1 cellular context compared by ENCODE assay signal in genomic region chr1:153990468-153991150, GRCh38.
TF ChIP-seq lines count a peak whose summit lies in the region.

RPS27 (plus strand) TSS chr1:153990762; CDS start chr1:153990797, 35 bp downstream.

TF ChIP-seq in A549, 52 proteins besides CTCF, POLR2A, EP300 and RAD21 (continued from another document):
- TF ChIP-seq CBX2 (IDR thresholded peaks at IDR 0.05; ENCODE audit: borderline replicate concordance, low read depth) (no peak), HOXA7 (CRISPR knock-in tag; IDR thresholded peaks at IDR 0.05) (0 out of 2 replicates have a peak, but pooled peaks have one; percentile 14), RNF2 (IDR thresholded peaks at IDR 0.05; ENCODE audit: borderline replicate concordance, low read depth) (no peak), FOXS1 (CRISPR knock-in tag; IDR thresholded peaks at IDR 0.05) (no peak), PHF8 (IDR thresholded peaks at IDR 0.05; ENCODE audit: borderline replicate concordance, low read depth) (peak; percentile 99), ZFP36 (IDR thresholded peaks at IDR 0.05; ENCODE audit: borderline replicate concordance, partially characterized antibody) (no peak), BCL3 (IDR thresholded peaks at IDR 0.05) (peak; percentile 99), MAZ (IDR thresholded peaks at IDR 0.05; ENCODE audit: borderline replicate concordance, low read depth, low read length) (no peak), ESRRA (IDR thresholded peaks at IDR 0.05; ENCODE audit: borderline replicate concordance, low read length) (no peak), POLR2AphosphoS2 (conservative IDR thresholded peaks at IDR 0.05; ENCODE audit: low read length) (no peak; the same call in 1 of the 2 replicates), ZNF302 (CRISPR knock-in tag; IDR thresholded peaks at IDR 0.05) (no peak), RCOR1 (IDR thresholded peaks at IDR 0.05; ENCODE audit: low read depth, low read length) (no peak), NPAS2 (CRISPR knock-in tag; IDR thresholded peaks at IDR 0.05; ENCODE audit: borderline replicate concordance) (no peak), KDM5A (IDR thresholded peaks at IDR 0.05) (0 out of 2 replicates have a peak, but pooled peaks have one; percentile 33), MYC (IDR thresholded peaks at IDR 0.05; ENCODE audit: borderline replicate concordance, low read length) (peak; percentile 57), HOXB5 (CRISPR knock-in tag; IDR thresholded peaks at IDR 0.05) (0 out of 2 replicates have a peak, but pooled peaks have one; percentile 46), CBX8 (IDR thresholded peaks at IDR 0.05) (no peak), CHD4 (IDR thresholded peaks at IDR 0.05; ENCODE audit: borderline replicate concordance) (no peak), SREBF2 (IDR thresholded peaks at IDR 0.05) (no peak), JUNB (IDR thresholded peaks at IDR 0.05) (no peak), KDM1A (IDR thresholded peaks at IDR 0.05; ENCODE audit: low read depth) (no peak), MAFK (IDR thresholded peaks at IDR 0.05; ENCODE audit: partially characterized antibody) (no peak), RFX5 (IDR thresholded peaks at IDR 0.05) (no peak), FOSL2 (IDR thresholded peaks at IDR 0.05) (no peak), FOSL2 (CRISPR knock-in tag; IDR thresholded peaks at IDR 0.05) (peak; percentile 69), ZC3H11A (IDR thresholded peaks at IDR 0.05) (no peak), TFCP2L1 (CRISPR knock-in tag; IDR thresholded peaks at IDR 0.05) (0 out of 2 replicates have a peak, but pooled peaks have one; percentile 57), ELK1 (IDR thresholded peaks at IDR 0.05; ENCODE audit: low read depth, low read length) (no peak), RARB (CRISPR knock-in tag; IDR thresholded peaks at IDR 0.05) (no peak), JUN (IDR thresholded peaks at IDR 0.05) (peak; percentile 98 to 99), HEYL (CRISPR knock-in tag; IDR thresholded peaks at IDR 0.05) (no peak), SMC3 (IDR thresholded peaks at IDR 0.05) (no peak), GATA3 (IDR thresholded peaks at IDR 0.05; ENCODE audit: borderline replicate concordance) (peak; percentile 58), HES2 (IDR thresholded peaks at IDR 0.05) (no peak), HOXB13 (CRISPR knock-in tag; IDR thresholded peaks at IDR 0.05; ENCODE audit: low read depth) (no peak), TP53 (CRISPR knock-in tag; IDR thresholded peaks at IDR 0.05) (peak; percentile 80; the same call in 1 of the 2 replicates), NFE2L2 (conservative IDR thresholded peaks at IDR 0.05; ENCODE audit: low read length) (no peak), EHF (CRISPR knock-in tag; IDR thresholded peaks at IDR 0.05) (no peak), HDAC2 (IDR thresholded peaks at IDR 0.05) (no peak), EHMT2 (IDR thresholded peaks at IDR 0.05; ENCODE audit: low read depth) (no peak; the same call in 1 of the 2 replicates), CHD2 (IDR thresholded peaks at IDR 0.05; ENCODE audit: low read length, partially characterized antibody) (no peak)
- TF ChIP-seq, protein P1, sequence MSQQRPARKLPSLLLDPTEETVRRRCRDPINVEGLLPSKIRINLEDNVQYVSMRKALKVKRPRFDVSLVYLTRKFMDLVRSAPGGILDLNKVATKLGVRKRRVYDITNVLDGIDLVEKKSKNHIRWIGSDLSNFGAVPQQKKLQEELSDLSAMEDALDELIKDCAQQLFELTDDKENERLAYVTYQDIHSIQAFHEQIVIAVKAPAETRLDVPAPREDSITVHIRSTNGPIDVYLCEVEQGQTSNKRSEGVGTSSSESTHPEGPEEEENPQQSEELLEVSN (IDR thresholded peaks at IDR 0.05; ENCODE audit: borderline replicate concordance, low read depth), result no peak
- TF ChIP-seq, protein P2, sequence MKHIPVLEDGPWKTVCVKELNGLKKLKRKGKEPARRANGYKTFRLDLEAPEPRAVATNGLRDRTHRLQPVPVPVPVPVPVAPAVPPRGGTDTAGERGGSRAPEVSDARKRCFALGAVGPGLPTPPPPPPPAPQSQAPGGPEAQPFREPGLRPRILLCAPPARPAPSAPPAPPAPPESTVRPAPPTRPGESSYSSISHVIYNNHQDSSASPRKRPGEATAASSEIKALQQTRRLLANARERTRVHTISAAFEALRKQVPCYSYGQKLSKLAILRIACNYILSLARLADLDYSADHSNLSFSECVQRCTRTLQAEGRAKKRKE (CRISPR knock-in tag; IDR thresholded peaks at IDR 0.05; ENCODE audit: low read depth), result no peak; the same call in 1 of the 2 replicates
- TF ChIP-seq, protein P3, sequence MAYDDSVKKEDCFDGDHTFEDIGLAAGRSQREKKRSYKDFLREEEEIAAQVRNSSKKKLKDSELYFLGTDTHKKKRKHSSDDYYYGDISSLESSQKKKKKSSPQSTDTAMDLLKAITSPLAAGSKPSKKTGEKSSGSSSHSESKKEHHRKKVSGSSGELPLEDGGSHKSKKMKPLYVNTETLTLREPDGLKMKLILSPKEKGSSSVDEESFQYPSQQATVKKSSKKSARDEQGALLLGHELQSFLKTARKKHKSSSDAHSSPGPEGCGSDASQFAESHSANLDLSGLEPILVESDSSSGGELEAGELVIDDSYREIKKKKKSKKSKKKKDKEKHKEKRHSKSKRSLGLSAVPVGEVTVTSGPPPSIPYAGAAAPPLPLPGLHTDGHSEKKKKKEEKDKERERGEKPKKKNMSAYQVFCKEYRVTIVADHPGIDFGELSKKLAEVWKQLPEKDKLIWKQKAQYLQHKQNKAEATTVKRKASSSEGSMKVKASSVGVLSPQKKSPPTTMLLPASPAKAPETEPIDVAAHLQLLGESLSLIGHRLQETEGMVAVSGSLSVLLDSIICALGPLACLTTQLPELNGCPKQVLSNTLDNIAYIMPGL (CRISPR knock-in tag; IDR thresholded peaks at IDR 0.05; ENCODE audit: borderline replicate concordance), result no peak
